Comparison of ENCODE assay signal across 8 cellular contexts in the genomic region with DNA sequence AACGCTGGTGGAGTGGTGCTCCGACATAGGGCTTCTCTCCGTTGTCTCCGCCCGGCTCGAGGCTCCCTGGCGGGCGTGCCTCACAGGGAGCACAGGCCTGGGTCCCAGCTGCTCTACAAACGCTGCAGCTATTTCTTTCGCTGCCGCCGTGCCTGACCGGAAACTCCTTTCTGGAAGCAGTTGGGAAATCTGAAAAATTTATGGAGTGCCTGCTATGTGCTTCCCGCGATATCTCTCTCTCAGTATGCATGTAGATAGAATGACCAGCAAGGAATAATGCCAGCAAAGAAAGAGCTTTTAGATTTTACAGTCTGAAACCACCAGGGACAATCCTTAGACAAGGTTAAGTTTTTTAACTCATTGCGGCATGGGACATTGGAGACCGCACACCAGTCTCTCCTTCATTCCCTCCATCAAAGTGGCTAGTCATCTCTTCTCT. TPM values are rescaled to one million over a fixed set of nuclear protein-coding genes. Genes with fewer than 3 reads are reported as not detected.
DNase-seq lines count a peak whose midpoint lies in the region; ATAC-seq and TF ChIP-seq lines count a peak whose summit lies in the region.

No MANE protein-coding gene starts in this region.

- H3K27me3 ChIP-seq in HAP-1 (ENCODE audit: low read depth) (no peaks in the 10 kb centered on the region), subcutaneous abdominal adipose tissue (ENCODE audit: control insufficient read depth in 5 of 5, insufficient read depth in 4 of 5, low read length in 5 of 5) (no peaks in the 10 kb centered on the region)

- peak overlapping the region in 4 of 5 donors; percentile 56 to 77 (median 70) for H3K9ac ChIP-seq in subcutaneous abdominal adipose tissue (ENCODE audit: low read length in 5 of 5)

- H3K27me3 Mint-ChIP-seq in CD14-positive monocyte (ENCODE audit: low read depth in 3 of 3) (peaks cover 0 to 2% (median 0%) of the 10 kb centered on the region in 3 donors), immature natural killer cell (ENCODE audit: low read depth in 3 of 3) (peaks cover 2 to 6% (median 4%) of the 10 kb centered on the region in 3 donors)
- no peaks in the 10 kb centered on the region for H3K27me3 Mint-ChIP-seq in activated T-helper 17 cell treated with anti-CD3 and anti-CD28 coated beads, Interleukin-2, amount 50 U/mL, for 72 hours

- peak overlapping the region in 6 of 7 donors; percentile 37 to 90 (median 76) for H3K27ac Mint-ChIP-seq in CD14-positive monocyte
- peak overlapping the region; percentile 76 for H3K27ac Mint-ChIP-seq in activated T-helper 17 cell treated with anti-CD3 and anti-CD28 coated beads, Interleukin-2, amount 50 U/mL, for 72 hours
- peak overlapping the region; percentile 68 to 91 (median 85) for H3K27ac Mint-ChIP-seq in immature natural killer cell

- H3K4me1 Mint-ChIP-seq in CD14-positive monocyte (peaks cover 25% of the 10 kb centered on the region), immature natural killer cell (peaks cover 22 to 45% of the 10 kb centered on the region in 2 donors)
- peaks cover 23% of the 10 kb centered on the region for H3K4me1 Mint-ChIP-seq in activated T-helper 17 cell treated with anti-CD3 and anti-CD28 coated beads, Interleukin-2, amount 50 U/mL, for 72 hours

- H3K36me3 Mint-ChIP-seq in CD14-positive monocyte (peaks cover 5 to 11% of the 10 kb centered on the region in 2 donors), immature natural killer cell (peaks cover 4 to 9% (median 5%) of the 10 kb centered on the region in 3 donors)
- H3K36me3 Mint-ChIP-seq in activated T-helper 17 cell treated with anti-CD3 and anti-CD28 coated beads, Interleukin-2, amount 50 U/mL, for 72 hours (ENCODE audit: low read depth), result peaks cover 37% of the 10 kb centered on the region

- H3K36me3 ChIP-seq in HAP-1 (replicated peaks), result peaks cover 8% of the 10 kb centered on the region
- H3K36me3 ChIP-seq in subcutaneous abdominal adipose tissue (ENCODE audit: control insufficient read depth in 5 of 5, insufficient read depth in 5 of 5, low read length in 5 of 5), result peaks cover 4 to 8% (median 6%) of the 10 kb centered on the region in 5 donors

- intact Hi-C loops in CD14-positive monocyte (cut with micrococcal nuclease), result loop anchor here (2.0 to 10.0 kb wide), 5 partner anchors 849 to 1341 kb away; a partner anchor contains a TSS

- no peaks in the 10 kb centered on the region for H3K9me3 ChIP-seq in HAP-1
- no peaks in the 10 kb centered on the region for H3K9me3 ChIP-seq in subcutaneous abdominal adipose tissue (ENCODE audit: control insufficient read depth in 5 of 5, low read length in 5 of 5)

- H3K4me3 Mint-ChIP-seq in CD14-positive monocyte (peak overlapping the region; percentile 82 to 91), immature natural killer cell (peak overlapping the region; percentile 76 to 91 (median 86))
- peak overlapping the region; percentile 93 for H3K4me3 Mint-ChIP-seq in activated T-helper 17 cell treated with anti-CD3 and anti-CD28 coated beads, Interleukin-2, amount 50 U/mL, for 72 hours

- H3K4me3 ChIP-seq in HAP-1, result peak overlapping the region; percentile 58
- H3K4me3 ChIP-seq in subcutaneous abdominal adipose tissue (ENCODE audit: low read depth in 1 of 5, low read length in 5 of 5), result peak overlapping the region; percentile 82 to 86 (median 84)

- TF ChIP-seq CTCF in CD14-positive monocyte (IDR thresholded peaks at IDR 0.05), result no peak

- no peak for ATAC-seq in activated T-helper 17 cell treated with anti-CD3 and anti-CD28 coated beads, Interleukin-2, amount 50 U/mL, for 72 hours (replicated peaks)

- no peaks in the 10 kb centered on the region for H3K9me3 Mint-ChIP-seq in CD14-positive monocyte
- H3K9me3 Mint-ChIP-seq in activated T-helper 17 cell treated with anti-CD3 and anti-CD28 coated beads, Interleukin-2, amount 50 U/mL, for 72 hours, result no peaks in the 10 kb centered on the region
- H3K9me3 Mint-ChIP-seq in immature natural killer cell, result peaks cover 0 to 2% (median 0%) of the 10 kb centered on the region in 6 donors

- in situ Hi-C loops in HAP-1 (cut with MboI; ENCODE audit: low sequenced_read_pairs), result loop anchor here (25.0 kb wide), 1 partner anchor 864 kb away; no protein-coding TSS in a partner anchor

- H3K4me1 ChIP-seq in HAP-1 (peaks cover 15% of the 10 kb centered on the region), subcutaneous abdominal adipose tissue (ENCODE audit: control insufficient read depth in 5 of 5, insufficient read depth in 5 of 5, low read length in 5 of 5) (peaks cover 0 to 31% (median 28%) of the 10 kb centered on the region in 5 donors)

- H3K27ac ChIP-seq in subcutaneous abdominal adipose tissue (ENCODE audit: low read depth, low read length), result peak overlapping the region; percentile 65

- DNase-seq in CD14-positive monocyte (ENCODE audit: low spot score) (no peak), HAP-1 (ENCODE audit: low spot score in 2 of 2) (no peak), immature natural killer cell (no peak), cerebellar cortex (ENCODE audit: low spot score) (no peak), NCI-H1092 treated with DMSO at 0.1 percent for 48 hours (lab: John Stamatoyannopoulos, UW) (no peak), NCI-H2081 (lab: John Stamatoyannopoulos, UW) (no peak)

RNA-seq across cellular contexts. Expression of a gene that starts 0.8 kb away (rescaled TPM):
- 1 to 10 TPM; 1.3 to 2.0 TPM for polyA plus RNA-seq in CD14-positive monocyte
- total RNA-seq in activated T-helper 17 cell treated with anti-CD3 and anti-CD28 coated beads, Interleukin-2, amount 50 U/mL, for 72 hours, result 10 to 100 TPM; 15.6 to 35.5 TPM
- 1 to 10 TPM in 2 of 3 donors, not detected in 1; 1.3 to 1.8 TPM for polyA plus RNA-seq in immature natural killer cell
